In the genomic region with DNA sequence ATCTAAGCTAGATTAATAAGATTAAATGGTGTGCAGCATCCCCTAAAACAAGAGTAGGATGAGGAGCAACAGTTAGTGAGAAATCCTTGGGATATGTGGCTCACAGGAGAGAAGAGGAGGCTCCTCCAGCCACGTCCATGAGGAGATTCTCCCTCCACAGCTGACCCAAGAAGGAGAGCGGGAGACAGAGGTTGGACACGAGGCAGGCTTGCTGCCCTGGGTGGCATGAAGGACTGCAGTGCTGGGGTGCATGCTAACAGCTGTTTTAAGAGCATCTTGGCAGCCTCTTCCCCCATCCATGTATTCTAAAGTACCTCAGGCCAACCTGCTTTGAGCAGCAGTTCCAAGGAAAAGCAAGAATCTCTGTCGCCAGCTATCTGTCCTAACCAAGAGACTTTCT, we compare ENCODE assay signal across 8 cellular contexts.
"Had no signal": no experiment of that assay in that cellular context is flagged by ENCODE, and none has a peak within 500 bp of the region (broad histone marks: within the 10 kb centered on the region; RNA-seq: fewer than 3 reads in every experiment).

No MANE protein-coding gene starts in this region.

- H3K4me1 Mint-ChIP-seq: H9 had no signal

- H3K9me3 Mint-ChIP-seq: H9 had no signal

- H3K4me3 ChIP-seq: GM23248, HAP-1 had no signal

- DNase-seq: GM23248, GOT3, H7, H9, HCEC 1CT, HFFc6 had no signal

- H3K27ac ChIP-seq: GM23248 had no signal

- H3K4me3 Mint-ChIP-seq: H9, HFFc6 had no signal

- H3K27ac Mint-ChIP-seq: H9, HFFc6 had no signal

- H3K36me3 ChIP-seq: HAP-1 had no signal

- H3K9me3 ChIP-seq: HAP-1 had no signal

- H2AFZ ChIP-seq: GM23248 had no signal

- ATAC-seq: HCT116 had no signal

- H3K4me1 ChIP-seq: HAP-1 had no signal
